In genomic region chr7:105295626-105296352, GRCh38 we compare ENCODE assay signal across 15 cellular contexts.
A peak's percentile ranks its signal among the peaks of the same experiment; 100 is the strongest.
DNase-seq lines count a peak whose midpoint lies in the region; ATAC-seq and TF ChIP-seq lines count a peak whose summit lies in the region.
"Had no signal": no experiment of that assay in that cellular context is flagged by ENCODE, and none has a peak within 500 bp of the region (broad histone marks: within the 10 kb centered on the region; RNA-seq: fewer than 3 reads in every experiment).

No MANE protein-coding gene starts in this region.

- peak; percentile 27 to 69 for ATAC-seq in activated naive CD4-positive, alpha-beta T cell treated with anti-CD3 and anti-CD28 coated beads, Interleukin-2, amount 50 U/mL, for 72 hours
- no peak for ATAC-seq in activated B cell treated with CpG ODN at 0.5 μM for 24 hours (ENCODE audit: low read depth)
- ATAC-seq in GM18519 (IDR thresholded peaks at IDR 0.05; ENCODE audit: low FRiP score, unreplicated experiment) = no peak
- ATAC-seq: foreskin keratinocyte had no signal

- no TSS peak for BruUV-seq in Caco-2 (replicated peaks; lab: Mats Ljungman, UMichigan)

- CTCF ChIA-PET in activated naive CD4-positive, alpha-beta T cell treated with anti-CD3 and anti-CD28 coated beads for 36 hours (lab: Charles Lee) = interaction anchor here (1.1 kb wide), 1 partner anchor 32 kb away, joined by 3 read pairs; no protein-coding TSS in a partner anchor
- CTCF ChIA-PET in activated B cell treated with CpG ODN at 0.5 μM for 24 hours (lab: Charles Lee) = no interaction called here
- CTCF ChIA-PET in Caco-2 (lab: Charles Lee) = no interaction called here

- H3K36me3 Mint-ChIP-seq in activated naive CD4-positive, alpha-beta T cell treated with anti-CD3 and anti-CD28 coated beads, Interleukin-2, amount 50 U/mL, for 72 hours = no peaks in the 10 kb centered on the region
- H3K36me3 Mint-ChIP-seq in activated naive CD4-positive, alpha-beta T cell treated with anti-CD3 and anti-CD28 coated beads for 36 hours (ENCODE audit: low read depth) = peaks cover 5% of the 10 kb centered on the region
- H3K36me3 Mint-ChIP-seq in activated B cell treated with CpG ODN at 0.5 μM for 24 hours (ENCODE audit: low read depth) (peaks cover 10% of the 10 kb centered on the region), immature natural killer cell (no peaks in the 10 kb centered on the region), Caco-2 (ENCODE audit: insufficient read depth, unreplicated experiment) (no peaks in the 10 kb centered on the region)

- H3K4me1 Mint-ChIP-seq in activated naive CD4-positive, alpha-beta T cell treated with anti-CD3 and anti-CD28 coated beads for 36 hours (ENCODE audit: low read depth) = peaks cover 46% of the 10 kb centered on the region
- peaks cover 39% of the 10 kb centered on the region for H3K4me1 Mint-ChIP-seq in activated B cell treated with CpG ODN at 0.5 μM for 24 hours
- peaks cover 49 to 57% of the 10 kb centered on the region in 2 donors for H3K4me1 Mint-ChIP-seq in immature natural killer cell
- H3K4me1 Mint-ChIP-seq in Caco-2 (ENCODE audit: low read depth, unreplicated experiment) = peaks cover 7% of the 10 kb centered on the region

- no peaks in the 10 kb centered on the region for H3K27me3 Mint-ChIP-seq in activated naive CD4-positive, alpha-beta T cell treated with anti-CD3 and anti-CD28 coated beads for 36 hours (ENCODE audit: low read depth)
- no peaks in the 10 kb centered on the region for H3K27me3 Mint-ChIP-seq in activated B cell treated with CpG ODN at 0.5 μM for 24 hours
- peaks cover 0 to 3% (median 3%) of the 10 kb centered on the region in 3 donors for H3K27me3 Mint-ChIP-seq in immature natural killer cell (ENCODE audit: low read depth in 3 of 3)
- no peaks in the 10 kb centered on the region for H3K27me3 Mint-ChIP-seq in Caco-2 (ENCODE audit: insufficient read depth, unreplicated experiment)
- H3K27me3 Mint-ChIP-seq: activated naive CD4-positive, alpha-beta T cell treated with anti-CD3 and anti-CD28 coated beads, Interleukin-2, amount 50 U/mL, for 24 hours had no signal

- intact Hi-C loops in activated naive CD4-positive, alpha-beta T cell treated with anti-CD3 and anti-CD28 coated beads for 36 hours (cut with micrococcal nuclease) = no loop called here
- intact Hi-C loops in activated B cell treated with CpG ODN at 0.5 μM for 24 hours (cut with micrococcal nuclease) = no loop called here
- intact Hi-C loops in Caco-2 (cut with micrococcal nuclease; ENCODE audit: unreplicated experiment) = no loop called here

- H3K4me3 Mint-ChIP-seq in activated naive CD4-positive, alpha-beta T cell treated with anti-CD3 and anti-CD28 coated beads for 36 hours = no peak overlapping the region
- H3K4me3 Mint-ChIP-seq in activated B cell treated with CpG ODN at 0.5 μM for 24 hours (no peak overlapping the region), immature natural killer cell (no peak overlapping the region), Caco-2 (ENCODE audit: unreplicated experiment) (no peak overlapping the region)
- H3K4me3 Mint-ChIP-seq: activated naive CD4-positive, alpha-beta T cell treated with anti-CD3 and anti-CD28 coated beads, Interleukin-2, amount 50 U/mL, for 24 hours had no signal

- WGBS in urinary bladder = 94% methylated on average over 1 of the region's 1 CpG

- TF ChIP-seq CTCF in activated B cell treated with CpG ODN at 0.5 μM for 24 hours (IDR thresholded peaks at IDR 0.05) (no peak), Caco-2 (IDR thresholded peaks at IDR 0.05; ENCODE audit: insufficient read depth in 1 of 2, low read depth in 1 of 2, low read length in 1 of 2, severe bottlenecking in 1 of 2, unreplicated experiment in 1 of 2) (no peak)

- no peaks in the 10 kb centered on the region for H3K9me3 ChIP-seq in Caco-2
- H3K9me3 ChIP-seq: SJCRH30, tibial nerve had no signal

- no peak for DNase-seq in activated naive CD4-positive, alpha-beta T cell treated with anti-CD3 and anti-CD28 coated beads, Interleukin-2, amount 50 U/mL, for 72 hours (ENCODE audit: low spot score in 2 of 2)
- DNase-seq in activated naive CD4-positive, alpha-beta T cell treated with anti-CD3 and anti-CD28 coated beads for 36 hours = no peak
- DNase-seq in activated B cell treated with CpG ODN at 0.5 μM for 24 hours (no peak), immature natural killer cell (no peak), Caco-2 (no peak), NCI-H2081 (lab: John Stamatoyannopoulos, UW) (no peak)
- DNase-seq: activated CD4-positive, alpha-beta T cell treated with anti-CD3 and anti-CD28 coated beads, Interleukin-2, amount 50 U/mL, for 48 hours; effector memory CD4-positive, alpha-beta T cell; foreskin keratinocyte; NCI-H446 had no signal

- H3K4me1 ChIP-seq in urinary bladder (ENCODE audit: insufficient read depth) (no peaks in the 10 kb centered on the region), Caco-2 (no peaks in the 10 kb centered on the region)
- H3K4me1 ChIP-seq: foreskin keratinocyte had no signal

- H3K27me3 ChIP-seq in Caco-2 (replicated peaks; ENCODE audit: control insufficient read depth, insufficient read depth, low read length) = no peaks in the 10 kb centered on the region
- H3K27me3 ChIP-seq: foreskin keratinocyte, SJCRH30, tibial nerve had no signal

- H3K27ac ChIP-seq in urinary bladder (ENCODE audit: low read depth) = peak overlapping the region; percentile 2
- H3K27ac ChIP-seq: foreskin keratinocyte, SJCRH30, tibial nerve had no signal

- H3K36me3 ChIP-seq in urinary bladder (ENCODE audit: insufficient read depth) (peaks cover 2% of the 10 kb centered on the region), Caco-2 (ENCODE audit: control insufficient read depth, insufficient read depth, low read length) (no peaks in the 10 kb centered on the region)
- H3K36me3 ChIP-seq: SJCRH30, tibial nerve had no signal

- H3K4me3 ChIP-seq in urinary bladder (ENCODE audit: low read depth, low read length) = no peak overlapping the region
- no peak overlapping the region for H3K4me3 ChIP-seq in Caco-2 (ENCODE audit: low read depth, low read length)
- H3K4me3 ChIP-seq: SJCRH30, tibial nerve had no signal

- POLR2A ChIA-PET in activated B cell treated with CpG ODN at 0.5 μM for 24 hours (lab: Charles Lee) (interaction anchor here (0.6 kb wide), 1 partner anchor 63 kb away, joined by 6 read pairs; no protein-coding TSS in a partner anchor), Caco-2 (lab: Charles Lee) (no interaction called here)

- H3K9me3 Mint-ChIP-seq in activated naive CD4-positive, alpha-beta T cell treated with anti-CD3 and anti-CD28 coated beads, Interleukin-2, amount 50 U/mL, for 72 hours = no peaks in the 10 kb centered on the region
- no peaks in the 10 kb centered on the region for H3K9me3 Mint-ChIP-seq in activated naive CD4-positive, alpha-beta T cell treated with anti-CD3 and anti-CD28 coated beads for 36 hours
- no peaks in the 10 kb centered on the region for H3K9me3 Mint-ChIP-seq in activated B cell treated with CpG ODN at 0.5 μM for 24 hours
- no peaks in the 10 kb centered on the region for H3K9me3 Mint-ChIP-seq in immature natural killer cell
- H3K9me3 Mint-ChIP-seq in Caco-2 (ENCODE audit: unreplicated experiment) = no peaks in the 10 kb centered on the region
- H3K9me3 Mint-ChIP-seq: activated naive CD4-positive, alpha-beta T cell treated with anti-CD3 and anti-CD28 coated beads, Interleukin-2, amount 50 U/mL, for 24 hours had no signal

- no peak overlapping the region for H3K27ac Mint-ChIP-seq in activated naive CD4-positive, alpha-beta T cell treated with anti-CD3 and anti-CD28 coated beads, Interleukin-2, amount 50 U/mL, for 72 hours
- H3K27ac Mint-ChIP-seq in activated naive CD4-positive, alpha-beta T cell treated with anti-CD3 and anti-CD28 coated beads for 36 hours = no peak overlapping the region
- H3K27ac Mint-ChIP-seq in activated B cell treated with CpG ODN at 0.5 μM for 24 hours = peak overlapping the region; percentile 53
- peak overlapping the region; percentile 37 to 87 (median 68) for H3K27ac Mint-ChIP-seq in immature natural killer cell
- H3K27ac Mint-ChIP-seq in Caco-2 (ENCODE audit: unreplicated experiment) = no peak overlapping the region
- H3K27ac Mint-ChIP-seq: activated naive CD4-positive, alpha-beta T cell treated with anti-CD3 and anti-CD28 coated beads, Interleukin-2, amount 50 U/mL, for 24 hours had no signal

Comparison
In these comparisons a context has a peak if more than half of its experiments do, and no peak if none do; other contexts are left out.
1. ATAC-seq: peak in activated naive CD4-positive, alpha-beta T cell treated with anti-CD3 and anti-CD28 coated beads, Interleukin-2, amount 50 U/mL, for 72 hours (2 of 2); none in activated B cell treated with CpG ODN at 0.5 μM for 24 hours (single experiment) and GM18519 (single experiment).
2. H3K27ac Mint-ChIP-seq: peak in activated B cell treated with CpG ODN at 0.5 μM for 24 hours (single experiment) and immature natural killer cell (6 of 6); none in activated naive CD4-positive, alpha-beta T cell treated with anti-CD3 and anti-CD28 coated beads, Interleukin-2, amount 50 U/mL, for 72 hours (0 of 2), activated naive CD4-positive, alpha-beta T cell treated with anti-CD3 and anti-CD28 coated beads for 36 hours (single experiment) and Caco-2 (single experiment).